ENCODE assay signal across 8 cellular contexts in genomic region chr14:22829661-22830328, GRCh38. TPM values are rescaled to one million over a fixed set of nuclear protein-coding genes. Genes with fewer than 3 reads are reported as not detected.
DNase-seq lines count a peak whose midpoint lies in the region; ATAC-seq and TF ChIP-seq lines count a peak whose summit lies in the region.

Gene MRPL52, plus strand, starts transcription at chr14:22829887. Its CDS starts 26 bp downstream, at chr14:22829913.

- TF ChIP-seq CTCF in GM12865 (IDR thresholded peaks at IDR 0.05; ENCODE audit: insufficient read depth, low read depth, low read length, missing control alignments) (no peak), heart left ventricle (IDR thresholded peaks at IDR 0.05) (no peak), progenitor cell of endocrine pancreas (IDR thresholded peaks at IDR 0.05; ENCODE audit: unreplicated experiment) (no peak), upper lobe of right lung (IDR thresholded peaks at IDR 0.05) (no peak)

- peak within 1 kb of the TSS; percentile 95 for H3K27ac Mint-ChIP-seq in progenitor cell of endocrine pancreas

- 0 to 1% (median 1%) methylated on average over 20 to 38 of the region's 38 CpGs for WGBS in heart left ventricle, 4 donors

- intact Hi-C loops in heart left ventricle (cut with DNase I) (loop anchor here in 6 of 10 donors (2.0 to 10.0 kb wide), 6 partner anchors 21 to 445 kb away; partner anchors contain the start of gene RBM23 (in 1 of the 6)), upper lobe of right lung (cut with DNase I) (no loop called here)

- H3K36me3 ChIP-seq in adipocyte (ENCODE audit: control insufficient read depth, insufficient read depth, low read length, severe bottlenecking) = peaks cover 11% of the 10 kb centered on the region
- H3K36me3 ChIP-seq in heart left ventricle = peaks cover 0 to 28% (median 21%) of the 10 kb centered on the region in 9 donors
- peaks cover 15% of the 10 kb centered on the region for H3K36me3 ChIP-seq in upper lobe of right lung

- no peaks in the 10 kb centered on the region for H3K27me3 Mint-ChIP-seq in progenitor cell of endocrine pancreas

- peak within 1 kb of the TSS; percentile 53 to 87 (median 80) for H3K27ac ChIP-seq in heart left ventricle
- H3K27ac ChIP-seq in upper lobe of right lung = peak within 1 kb of the TSS; percentile 93

- peak in 1 of 2 donors; percentile 20 for TF ChIP-seq POLR2A in heart left ventricle (IDR thresholded peaks at IDR 0.05)

- no peaks in the 10 kb centered on the region for H3K27me3 ChIP-seq in adipocyte (replicated peaks; ENCODE audit: control insufficient read depth, insufficient read depth, low read length)
- no peaks in the 10 kb centered on the region for H3K27me3 ChIP-seq in heart left ventricle
- no peaks in the 10 kb centered on the region for H3K27me3 ChIP-seq in upper lobe of right lung

- peak within 1 kb of the TSS; percentile 89 for H3K4me3 Mint-ChIP-seq in progenitor cell of endocrine pancreas (ENCODE audit: low read depth)

- peaks cover 10% of the 10 kb centered on the region for H3K4me1 Mint-ChIP-seq in progenitor cell of endocrine pancreas (ENCODE audit: low read depth)

- H3K9me3 Mint-ChIP-seq in progenitor cell of endocrine pancreas (ENCODE audit: low read depth) = no peaks in the 10 kb centered on the region

- DNase-seq in GM12865 (ENCODE audit: low read depth) = peak; percentile 96
- peak; percentile 82 for DNase-seq in NCI-H1417 treated with DMSO at 0.1 percent for 48 hours (lab: John Stamatoyannopoulos, UW)
- peak; percentile 83 for DNase-seq in T follicular helper cell (ENCODE audit: low read depth)
- DNase-seq in adipocyte (ENCODE audit: low read depth) = peak; percentile 94
- DNase-seq in heart left ventricle = peak; percentile 91 to 94 (median 92)
- DNase-seq in progenitor cell of endocrine pancreas (ENCODE audit: low spot score, unreplicated experiment) = peak; percentile 53
- DNase-seq in upper lobe of right lung = peak; percentile 95

- peak within 1 kb of the TSS; percentile 85 for H3K4me3 ChIP-seq in GM12865 (ENCODE audit: low read depth, low read length)
- H3K4me3 ChIP-seq in adipocyte (ENCODE audit: low read length) = peak within 1 kb of the TSS; percentile 95
- peak within 1 kb of the TSS; percentile 66 to 93 (median 78) for H3K4me3 ChIP-seq in heart left ventricle
- peak within 1 kb of the TSS; percentile 99 for H3K4me3 ChIP-seq in upper lobe of right lung

- H3K4me1 ChIP-seq in adipocyte (ENCODE audit: control insufficient read depth, insufficient read depth, low read length) (peaks cover 11% of the 10 kb centered on the region), heart left ventricle (peaks cover 0 to 18% (median 11%) of the 10 kb centered on the region in 12 donors), upper lobe of right lung (peaks cover 8% of the 10 kb centered on the region)

- peaks cover 3% of the 10 kb centered on the region for H3K36me3 Mint-ChIP-seq in progenitor cell of endocrine pancreas (ENCODE audit: insufficient read depth)

- peak; percentile 94 for ATAC-seq in HG02759 (IDR thresholded peaks at IDR 0.05; ENCODE audit: unreplicated experiment)
- peak; percentile 88 to 98 (median 98) for ATAC-seq in heart left ventricle
- peak; percentile 99 for ATAC-seq in upper lobe of right lung

- no peaks in the 10 kb centered on the region for H3K9me3 ChIP-seq in adipocyte (ENCODE audit: control insufficient read depth, low read length)
- H3K9me3 ChIP-seq in heart left ventricle = no peaks in the 10 kb centered on the region
- no peaks in the 10 kb centered on the region for H3K9me3 ChIP-seq in upper lobe of right lung

- peak within 1 kb of the TSS; percentile 91 for H3K9ac ChIP-seq in adipocyte (ENCODE audit: low read length)

RNA-seq across cellular contexts. Expression of gene MRPL52, which starts in this region (rescaled TPM):
- total RNA-seq in heart left ventricle = 100 to 1,000 TPM in 5 of 9 donors, 10 to 100 TPM in 4; 80.4 to 185 (median 107) TPM
- polyA plus RNA-seq in heart left ventricle = 100 to 1,000 TPM in 1 of 2 donors, 10 to 100 TPM in 1; 83.4 to 177 TPM
- total RNA-seq in progenitor cell of endocrine pancreas = 113 and 121 TPM in 2 replicates
- 58.4 TPM for total RNA-seq in upper lobe of right lung

Comparison
In these comparisons a context has a peak if more than half of its experiments do, and no peak if none do; other contexts are left out.
1. Peak in every context shown above with its lines: DNase-seq, ATAC-seq, H3K4me3 ChIP-seq and H3K27ac ChIP-seq.